1 cellular context compared by ENCODE assay signal in the genomic region with DNA sequence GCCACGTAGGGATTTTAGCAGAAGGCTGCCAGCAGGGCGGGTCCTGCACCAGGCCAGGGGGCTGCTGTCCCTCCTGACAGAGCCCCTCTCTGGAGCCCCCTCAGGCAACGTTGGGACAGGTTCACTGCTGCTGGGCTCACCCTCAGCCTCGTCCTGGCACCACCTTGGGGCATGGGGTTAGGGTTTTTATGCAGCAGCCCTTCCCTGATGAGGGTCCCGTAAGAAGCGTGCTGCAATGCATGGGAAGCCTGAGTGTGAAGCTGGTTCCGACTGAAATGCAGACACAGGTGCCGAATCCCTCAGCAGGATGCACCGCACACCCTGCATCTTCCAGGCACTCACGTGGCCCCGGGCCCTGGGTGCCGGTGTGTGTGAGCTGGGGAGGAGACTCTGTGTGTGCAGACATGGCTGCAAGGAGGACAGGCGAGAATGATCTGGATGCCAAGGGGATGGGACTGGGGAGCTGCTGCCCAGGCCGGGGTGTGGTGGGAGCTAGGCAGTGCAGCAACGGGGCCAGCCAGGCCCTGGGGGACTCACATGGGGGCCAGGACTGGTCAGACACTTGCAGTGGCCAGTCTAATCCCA.
TF ChIP-seq lines count a peak whose summit lies in the region.

No MANE protein-coding gene starts in this region.

TF ChIP-seq in HepG2, 621 proteins besides CTCF, POLR2A, EP300 and RAD21 (continued from another document):
- TF ChIP-seq KDM3A (CRISPR knock-in tag; IDR thresholded peaks at IDR 0.05; ENCODE audit: low read depth) = no peak
- TF ChIP-seq NKX3-1 (CRISPR knock-in tag; IDR thresholded peaks at IDR 0.05) = no peak
- TF ChIP-seq FOXJ3 (CRISPR knock-in tag; IDR thresholded peaks at IDR 0.05; ENCODE audit: borderline replicate concordance) = no peak
- TF ChIP-seq, protein P1, sequence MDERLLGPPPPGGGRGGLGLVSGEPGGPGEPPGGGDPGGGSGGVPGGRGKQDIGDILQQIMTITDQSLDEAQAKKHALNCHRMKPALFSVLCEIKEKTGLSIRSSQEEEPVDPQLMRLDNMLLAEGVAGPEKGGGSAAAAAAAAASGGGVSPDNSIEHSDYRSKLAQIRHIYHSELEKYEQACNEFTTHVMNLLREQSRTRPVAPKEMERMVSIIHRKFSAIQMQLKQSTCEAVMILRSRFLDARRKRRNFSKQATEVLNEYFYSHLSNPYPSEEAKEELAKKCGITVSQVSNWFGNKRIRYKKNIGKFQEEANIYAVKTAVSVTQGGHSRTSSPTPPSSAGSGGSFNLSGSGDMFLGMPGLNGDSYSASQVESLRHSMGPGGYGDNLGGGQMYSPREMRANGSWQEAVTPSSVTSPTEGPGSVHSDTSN (CRISPR knock-in tag; IDR thresholded peaks at IDR 0.05) = no peak
- no peak for TF ChIP-seq STAG1 (CRISPR knock-in tag; IDR thresholded peaks at IDR 0.05)
- no peak for TF ChIP-seq ZNF678 (CRISPR knock-in tag; IDR thresholded peaks at IDR 0.05)
- TF ChIP-seq MTA1 (CRISPR knock-in tag; IDR thresholded peaks at IDR 0.05; ENCODE audit: borderline replicate concordance) = no peak
- no peak for TF ChIP-seq ARID5B (CRISPR knock-in tag; IDR thresholded peaks at IDR 0.05)
- no peak for TF ChIP-seq FOXA1 (IDR thresholded peaks at IDR 0.05)
- TF ChIP-seq FOXA1 (CRISPR knock-in tag; IDR thresholded peaks at IDR 0.05) = no peak
- TF ChIP-seq ZNF430 (CRISPR knock-in tag; IDR thresholded peaks at IDR 0.05) = no peak
- peak; percentile 21 for TF ChIP-seq ASH2L (IDR thresholded peaks at IDR 0.05; ENCODE audit: insufficient read length, low read depth, low read length)
- TF ChIP-seq MAZ (IDR thresholded peaks at IDR 0.05; ENCODE audit: borderline replicate concordance, low read depth, low read length) = peak; percentile 14; the same call in 1 of the 2 replicates
- no peak for TF ChIP-seq MAZ (CRISPR knock-in tag; IDR thresholded peaks at IDR 0.05; ENCODE audit: low read depth)
- no peak for TF ChIP-seq TARDBP (CRISPR knock-in tag; IDR thresholded peaks at IDR 0.05)
- no peak for TF ChIP-seq SP5 (CRISPR knock-in tag; IDR thresholded peaks at IDR 0.05; ENCODE audit: borderline replicate concordance, low read depth)
- TF ChIP-seq MAFG (CRISPR knock-in tag; IDR thresholded peaks at IDR 0.05) = no peak
- no peak for TF ChIP-seq FOXO1 (CRISPR knock-in tag; IDR thresholded peaks at IDR 0.05)
- TF ChIP-seq ZNF224 (CRISPR knock-in tag; IDR thresholded peaks at IDR 0.05) = peak; percentile 45; the same call in 1 of the 2 replicates
- TF ChIP-seq ZNF737 (CRISPR knock-in tag; IDR thresholded peaks at IDR 0.05; ENCODE audit: borderline replicate concordance) = no peak
- TF ChIP-seq E2F2 (CRISPR knock-in tag; IDR thresholded peaks at IDR 0.05; ENCODE audit: borderline replicate concordance) = no peak
- TF ChIP-seq GATAD1 (CRISPR knock-in tag; IDR thresholded peaks at IDR 0.05) = no peak
- no peak for TF ChIP-seq NFIC (IDR thresholded peaks at IDR 0.05; ENCODE audit: low read length)
- TF ChIP-seq HHEX (CRISPR knock-in tag; IDR thresholded peaks at IDR 0.05) = no peak
- TF ChIP-seq ETS1 (CRISPR knock-in tag; IDR thresholded peaks at IDR 0.05) = no peak
- TF ChIP-seq ZNF30 (CRISPR knock-in tag; IDR thresholded peaks at IDR 0.05) = 0 out of 2 replicates have a peak, but pooled peaks have one; percentile 10
- TF ChIP-seq ZNF891 (CRISPR knock-in tag; IDR thresholded peaks at IDR 0.05) = no peak
- TF ChIP-seq ZNF280D (CRISPR knock-in tag; IDR thresholded peaks at IDR 0.05) = no peak
- TF ChIP-seq HCFC1 (IDR thresholded peaks at IDR 0.05; ENCODE audit: low read depth, low read length) = no peak
- TF ChIP-seq ZSCAN29 (CRISPR knock-in tag; conservative IDR thresholded peaks at IDR 0.05) = no peak
- TF ChIP-seq, protein P2, sequence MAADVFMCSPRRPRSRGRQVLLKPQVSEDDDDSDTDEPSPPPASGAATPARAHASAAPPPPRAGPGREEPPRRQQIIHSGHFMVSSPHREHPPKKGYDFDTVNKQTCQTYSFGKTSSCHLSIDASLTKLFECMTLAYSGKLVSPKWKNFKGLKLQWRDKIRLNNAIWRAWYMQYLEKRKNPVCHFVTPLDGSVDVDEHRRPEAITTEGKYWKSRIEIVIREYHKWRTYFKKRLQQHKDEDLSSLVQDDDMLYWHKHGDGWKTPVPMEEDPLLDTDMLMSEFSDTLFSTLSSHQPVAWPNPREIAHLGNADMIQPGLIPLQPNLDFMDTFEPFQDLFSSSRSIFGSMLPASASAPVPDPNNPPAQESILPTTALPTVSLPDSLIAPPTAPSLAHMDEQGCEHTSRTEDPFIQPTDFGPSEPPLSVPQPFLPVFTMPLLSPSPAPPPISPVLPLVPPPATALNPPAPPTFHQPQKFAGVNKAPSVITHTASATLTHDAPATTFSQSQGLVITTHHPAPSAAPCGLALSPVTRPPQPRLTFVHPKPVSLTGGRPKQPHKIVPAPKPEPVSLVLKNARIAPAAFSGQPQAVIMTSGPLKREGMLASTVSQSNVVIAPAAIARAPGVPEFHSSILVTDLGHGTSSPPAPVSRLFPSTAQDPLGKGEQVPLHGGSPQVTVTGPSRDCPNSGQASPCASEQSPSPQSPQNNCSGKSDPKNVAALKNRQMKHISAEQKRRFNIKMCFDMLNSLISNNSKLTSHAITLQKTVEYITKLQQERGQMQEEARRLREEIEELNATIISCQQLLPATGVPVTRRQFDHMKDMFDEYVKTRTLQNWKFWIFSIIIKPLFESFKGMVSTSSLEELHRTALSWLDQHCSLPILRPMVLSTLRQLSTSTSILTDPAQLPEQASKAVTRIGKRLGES (CRISPR knock-in tag; IDR thresholded peaks at IDR 0.05; ENCODE audit: borderline replicate concordance) = no peak
- TF ChIP-seq ZNF350 (CRISPR knock-in tag; IDR thresholded peaks at IDR 0.05; ENCODE audit: borderline replicate concordance, low read depth) = 0 out of 2 replicates have a peak, but pooled peaks have one; percentile 41
TF ChIP-seq in HepG2: peak in this region for 10.
